8 cellular contexts compared by ENCODE assay signal in the genomic region with DNA sequence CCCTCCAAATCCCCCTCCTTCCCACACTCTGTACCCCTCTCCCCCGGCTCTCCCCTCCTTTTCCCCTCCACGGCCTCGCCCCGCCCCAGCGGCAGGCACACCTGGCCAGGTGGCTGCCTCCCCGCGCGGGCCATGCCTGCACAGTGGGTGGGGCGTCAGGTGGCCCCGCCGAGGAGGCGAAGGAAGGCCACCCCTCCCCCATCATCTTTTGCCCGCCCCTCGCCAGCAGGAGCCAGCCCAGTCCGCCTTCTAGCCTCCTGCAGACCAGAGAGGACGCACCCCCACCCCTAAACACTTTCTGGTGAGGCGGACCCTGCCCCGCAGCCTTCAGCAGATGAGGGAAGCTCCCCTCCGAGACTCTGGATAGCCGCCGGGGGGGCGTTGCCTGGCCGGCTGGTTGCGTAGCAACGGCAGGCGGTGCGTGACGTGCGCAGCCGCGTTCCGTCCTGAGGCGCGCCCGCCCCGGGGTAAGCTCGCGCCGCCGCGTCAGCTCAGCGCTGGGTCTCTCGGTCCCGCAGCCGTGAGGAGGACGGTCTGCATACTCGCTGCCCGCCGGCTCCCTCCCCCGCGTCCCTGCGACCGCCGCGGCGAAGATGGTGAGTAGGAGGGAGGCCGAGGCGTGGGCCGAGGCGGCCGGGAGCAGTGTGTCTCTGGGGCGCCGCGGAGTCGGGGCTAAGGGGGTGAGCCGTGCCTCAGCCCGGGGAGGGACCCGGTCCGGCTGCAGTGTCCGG. TPM values are rescaled to one million over a fixed set of nuclear protein-coding genes. Genes with fewer than 3 reads are reported as not detected.
DNase-seq lines count a peak whose midpoint lies in the region; ATAC-seq and TF ChIP-seq lines count a peak whose summit lies in the region.

Gene DSTN (plus strand): TSS at position 460 of the 731 bp plus-strand sequence. CDS start 134 bp downstream, at position 594.

- H3K36me3 Mint-ChIP-seq in activated naive CD8-positive, alpha-beta T cell, result no peaks in the 10 kb centered on the region

- peak within 1 kb of the TSS; percentile 93 for H3K4me3 Mint-ChIP-seq in activated naive CD8-positive, alpha-beta T cell

- ATAC-seq in HG02588 (IDR thresholded peaks at IDR 0.05; ENCODE audit: unreplicated experiment) (peak; percentile 93), omental fat pad (ENCODE audit: low FRiP score) (peak; percentile 85)

- intact Hi-C loops in testis (cut with DNase I; ENCODE audit: low total_unique reads), result no loop called here

- H3K9me3 Mint-ChIP-seq in activated naive CD8-positive, alpha-beta T cell (ENCODE audit: low read depth), result no peaks in the 10 kb centered on the region

- no peaks in the 10 kb centered on the region for H3K9me3 ChIP-seq in testis

- peak; percentile 88 for TF ChIP-seq POLR2A in testis (IDR thresholded peaks at IDR 0.05)

- H3K36me3 ChIP-seq in testis (ENCODE audit: low read depth, missing control alignments), result no peaks in the 10 kb centered on the region

- H3K4me3 ChIP-seq in testis, result peak within 1 kb of the TSS; percentile 100

- H3K4me1 Mint-ChIP-seq in activated naive CD8-positive, alpha-beta T cell (ENCODE audit: low read depth), result peaks cover 33% of the 10 kb centered on the region

- H3K27me3 ChIP-seq in testis, result no peaks in the 10 kb centered on the region

- DNase-seq in GM10266 (ENCODE audit: extremely low spot score) (peak; percentile 94), NCI-H1048 (lab: John Stamatoyannopoulos, UW) (peak; percentile 82), SKM-1 treated with dmso at 0.1 percent for 144 hours (lab: John Stamatoyannopoulos, UW; ENCODE audit: unreplicated experiment) (peak; percentile 46), glomerular visceral epithelial cell (ENCODE audit: extremely low spot score) (peak; percentile 97), omental fat pad (ENCODE audit: low spot score) (peak; percentile 55), testis (peak; percentile 94)

- peak within 1 kb of the TSS; percentile 100 for H3K27ac ChIP-seq in testis

- WGBS in testis, 2 donors, result 1% methylated on average over 42 of the region's 70 CpGs; no CpG with 5 or more reads in 1 of the 2 donors

- no peaks in the 10 kb centered on the region for H3K27me3 Mint-ChIP-seq in activated naive CD8-positive, alpha-beta T cell

- TF ChIP-seq CTCF in GM10266 (IDR thresholded peaks at IDR 0.05; ENCODE audit: control insufficient read depth, insufficient read depth, low read depth, missing control alignments), result no peak
- no peak for TF ChIP-seq CTCF in omental fat pad (IDR thresholded peaks at IDR 0.05)
- no peak for TF ChIP-seq CTCF in testis (IDR thresholded peaks at IDR 0.05)

- H3K4me1 ChIP-seq in testis, result peaks cover 16% of the 10 kb centered on the region

- peak within 1 kb of the TSS; percentile 87 for H3K27ac Mint-ChIP-seq in activated naive CD8-positive, alpha-beta T cell

RNA-seq across cellular contexts. Expression of gene DSTN, which starts in this region (rescaled TPM):
- total RNA-seq in omental fat pad, result 100 to 1,000 TPM; 147 to 228 (median 170) TPM
- total RNA-seq in testis, result 100 to 1,000 TPM; 121 to 148 TPM
- polyA plus RNA-seq in testis (ENCODE audit: insufficient read depth, low read depth, low replicate concordance), result 301 TPM

Comparison
In these comparisons a context has a peak if more than half of its experiments do, and no peak if none do; other contexts are left out.
1. Peak in every context shown above with its lines: DNase-seq, ATAC-seq, H3K4me3 ChIP-seq and H3K27ac ChIP-seq.
2. DNase-seq: peak in every context shown above with its lines; median percentile 97 in glomerular visceral epithelial cell; 94 in GM10266; 94 in testis; 82 in NCI-H1048; 55 in omental fat pad; 46 in SKM-1 treated with dmso at 0.1 percent for 144 hours.